18 cellular contexts compared by ENCODE assay signal in the genomic region with DNA sequence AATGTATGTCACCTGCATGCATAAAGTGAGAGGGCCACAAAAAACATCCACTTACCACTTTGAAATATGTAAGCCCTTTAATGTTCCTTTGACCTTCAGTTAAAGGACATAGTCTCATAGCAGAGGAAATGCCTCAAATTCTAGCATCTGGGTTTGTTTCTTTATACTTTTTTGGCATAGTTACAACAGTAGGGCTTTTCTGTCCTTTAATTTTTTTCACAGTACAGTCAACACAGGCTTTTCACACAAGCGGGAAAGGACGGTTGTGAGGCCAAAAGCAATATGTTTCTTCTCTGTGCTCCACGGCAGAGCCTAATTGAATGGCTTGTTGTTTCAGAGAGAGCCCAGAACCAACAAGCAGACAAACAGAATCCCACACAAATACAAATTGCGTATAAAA. TPM values are rescaled to one million over a fixed set of nuclear protein-coding genes. Genes with fewer than 3 reads are reported as not detected.
A peak's percentile ranks its signal among the peaks of the same experiment; 100 is the strongest.
DNase-seq lines count a peak whose midpoint lies in the region; TF ChIP-seq lines count a peak whose summit lies in the region.
"Had no signal": no experiment of that assay in that cellular context is flagged by ENCODE, and none has a peak within 500 bp of the region (broad histone marks: within the 10 kb centered on the region; RNA-seq: fewer than 3 reads in every experiment).

No MANE protein-coding gene starts in this region.

- H3K4me3 ChIP-seq in ascending aorta (peak overlapping the region in 1 of 2 donors; percentile 29), fibroblast of the aortic adventitia (ENCODE audit: low read depth, low read length) (no peak overlapping the region), prostate gland (no peak overlapping the region)
- H3K4me3 ChIP-seq: GM12878 had no signal

- H3K27ac ChIP-seq in ascending aorta (peak overlapping the region; percentile 43 to 67), prostate gland (no peak overlapping the region)

- H3K36me3 ChIP-seq in ascending aorta, result peaks cover 0 to 2% of the 10 kb centered on the region in 2 donors
- no peaks in the 10 kb centered on the region for H3K36me3 ChIP-seq in prostate gland
- H3K36me3 ChIP-seq: BE2C had no signal

- no peak for TF ChIP-seq CTCF in ascending aorta (IDR thresholded peaks at IDR 0.05)
- no peak for TF ChIP-seq CTCF in fibroblast of the aortic adventitia (IDR thresholded peaks at IDR 0.05; ENCODE audit: insufficient read depth, low read length)
- no peak for TF ChIP-seq CTCF in prostate gland (IDR thresholded peaks at IDR 0.05)

- H3K4me1 ChIP-seq in ascending aorta, result peaks cover 3 to 85% of the 10 kb centered on the region in 2 donors
- peaks cover 3% of the 10 kb centered on the region for H3K4me1 ChIP-seq in prostate gland (replicated peaks)
- H3K4me1 ChIP-seq: BE2C had no signal

- intact Hi-C loops in ascending aorta (cut with DNase I) (loop anchor here (5.0 kb wide), 1 partner anchor 56 kb away; a partner anchor contains a TSS), prostate gland (cut with DNase I) (no loop called here)

- peak; percentile 35 for DNase-seq in COLO829 (ENCODE audit: low spot score)
- DNase-seq in ascending aorta (ENCODE audit: low spot score in 2 of 2), result no peak
- DNase-seq in fibroblast of the aortic adventitia (ENCODE audit: low read depth), result peak; percentile 37
- peak; percentile 21 for DNase-seq in putamen (ENCODE audit: low spot score)
- no peak for DNase-seq in prostate gland (ENCODE audit: low spot score)
- DNase-seq in T-helper 2 cell, result no peak
- no peak for DNase-seq in DMS153 treated with DMSO at 0.1 percent for 48 hours (lab: John Stamatoyannopoulos, UW; ENCODE audit: unreplicated experiment)
- DNase-seq in NCI-H1105 (lab: John Stamatoyannopoulos, UW), result no peak
- DNase-seq: activated B cell treated with CpG ODN at 0.5 μM for 24 hours; BE2C; DMS79 treated with DMSO at 0.1 percent for 48 hours; effector CD8-positive, alpha-beta T cell; hippocampal formation; mesendoderm; NK-92 treated with Interleukin-12 subunit alpha and Interleukin-12 subunit beta, amount 100 ng/mL, for 24 hours; occipital lobe; stimulated activated CD4-positive, alpha-beta T cell treated with anti-CD3 and anti-CD28 coated beads, Interleukin-4, amount 100 ng/mL, for 1 hour had no signal

- H3K9me3 ChIP-seq in ascending aorta, result no peaks in the 10 kb centered on the region
- H3K9me3 ChIP-seq in prostate gland, result no peaks in the 10 kb centered on the region
- H3K9me3 ChIP-seq: BE2C had no signal

- H3K27me3 ChIP-seq in ascending aorta, result no peaks in the 10 kb centered on the region
- H3K27me3 ChIP-seq in prostate gland (replicated peaks; ENCODE audit: insufficient read depth), result no peaks in the 10 kb centered on the region
- H3K27me3 ChIP-seq: BE2C had no signal

- no peak for TF ChIP-seq POLR2A in prostate gland (IDR thresholded peaks at IDR 0.05)

- 54% methylated on average over 4 of the region's 4 CpGs for WGBS in prostate gland

RNA-seq across cellular contexts. Expression of a gene that starts 57.6 kb away (rescaled TPM):
- total RNA-seq in ascending aorta (273 TPM), fibroblast of the aortic adventitia (ENCODE audit: low replicate concordance) (100 and 108 TPM in 2 replicates), prostate gland (100 to 1,000 TPM in 1 of 2 donors, 10 to 100 TPM in 1; 55.2 to 101 TPM)

Comparison
In these comparisons a context has a peak if more than half of its experiments do, and no peak if none do; other contexts are left out.
1. DNase-seq: peak in COLO829 (single experiment), fibroblast of the aortic adventitia (single experiment) and putamen (single experiment); none in ascending aorta (0 of 2), prostate gland (single experiment), T-helper 2 cell (0 of 5), DMS153 treated with DMSO at 0.1 percent for 48 hours (single experiment) and NCI-H1105 (single experiment).
2. H3K27ac ChIP-seq: peak in ascending aorta (2 of 2); none in prostate gland (0 of 2).